ENCODE assay signal across 18 cellular contexts in genomic region chr9:83509372-83509771, GRCh38. TPM values are rescaled to one million over a fixed set of nuclear protein-coding genes. Genes with fewer than 3 reads are reported as not detected.
DNase-seq lines count a peak whose midpoint lies in the region; ATAC-seq and TF ChIP-seq lines count a peak whose summit lies in the region.
"Had no signal": no experiment of that assay in that cellular context is flagged by ENCODE, and none has a peak within 500 bp of the region (broad histone marks: within the 10 kb centered on the region; RNA-seq: fewer than 3 reads in every experiment).

No MANE protein-coding gene starts in this region.

- H3K4me2 ChIP-seq in parathyroid adenoma (ENCODE audit: low read length): peak overlapping the region; percentile 1
- H3K4me2 ChIP-seq: PC-9 had no signal

- DNase-seq in NCI-H1105 treated with DMSO at 0.1 percent for 48 hours (lab: John Stamatoyannopoulos, UW) (peak; percentile 22), NCI-H1105 (lab: John Stamatoyannopoulos, UW) (no peak), adipocyte (ENCODE audit: low read depth) (peak; percentile 58), foreskin fibroblast (peak; percentile 54 to 78), uterus (no peak), midbrain (lab: John Stamatoyannopoulos, UW) (no peak)
- DNase-seq: 8988T; activated naive CD8-positive, alpha-beta T cell treated with anti-CD3 and anti-CD28 coated beads, Interleukin-2, amount 50 U/mL, for 24 hours; activated T-cell treated with anti-CD3 and anti-CD28 coated beads, Interleukin-2, amount 50 U/mL, for 1 hour; Calu3; effector CD8-positive, alpha-beta T cell; left colon; NCI-H2227 treated with DMSO at 0.1 percent for 48 hours; PC-9; spleen; T-helper 1 cell had no signal

- no peak for TF ChIP-seq CTCF in foreskin fibroblast (IDR thresholded peaks at IDR 0.05; ENCODE audit: low read depth, low read length)
- TF ChIP-seq CTCF in parathyroid adenoma (IDR thresholded peaks at IDR 0.05): no peak
- TF ChIP-seq CTCF in uterus (IDR thresholded peaks at IDR 0.05): no peak

- H3K9me3 ChIP-seq in adipocyte (ENCODE audit: control insufficient read depth, low read length) (no peaks in the 10 kb centered on the region), parathyroid adenoma (ENCODE audit: control insufficient read depth, low read length) (no peaks in the 10 kb centered on the region), uterus (no peaks in the 10 kb centered on the region)
- H3K9me3 ChIP-seq: spleen had no signal

- H3K79me2 ChIP-seq in parathyroid adenoma: peaks cover 19% of the 10 kb centered on the region

- no peaks in the 10 kb centered on the region for H3K27me3 ChIP-seq in adipocyte (replicated peaks; ENCODE audit: control insufficient read depth, insufficient read depth, low read length)
- H3K27me3 ChIP-seq in parathyroid adenoma (ENCODE audit: control insufficient read depth, insufficient read depth, low read length): no peaks in the 10 kb centered on the region
- no peaks in the 10 kb centered on the region for H3K27me3 ChIP-seq in uterus
- H3K27me3 ChIP-seq: spleen had no signal

- H3K36me3 ChIP-seq in adipocyte (ENCODE audit: control insufficient read depth, insufficient read depth, low read length, severe bottlenecking): no peaks in the 10 kb centered on the region
- no peaks in the 10 kb centered on the region for H3K36me3 ChIP-seq in parathyroid adenoma (ENCODE audit: control insufficient read depth, insufficient read depth, low read length)
- no peaks in the 10 kb centered on the region for H3K36me3 ChIP-seq in uterus
- H3K36me3 ChIP-seq: spleen had no signal

- ATAC-seq in GM19328 (IDR thresholded peaks at IDR 0.05; ENCODE audit: unreplicated experiment): no peak
- ATAC-seq: activated naive CD8-positive, alpha-beta T cell treated with anti-CD3 and anti-CD28 coated beads, Interleukin-2, amount 50 U/mL, for 24 hours; left colon had no signal

- H3K27ac ChIP-seq in parathyroid adenoma: peak overlapping the region; percentile 56
- no peak overlapping the region for H3K27ac ChIP-seq in uterus
- H3K27ac ChIP-seq: PC-9 had no signal

- TF ChIP-seq POLR2A in uterus (IDR thresholded peaks at IDR 0.05): no peak

- intact Hi-C loops in uterus (cut with DNase I; ENCODE audit: low total_unique reads): no loop called here

- peaks cover 9% of the 10 kb centered on the region for H3K4me1 ChIP-seq in adipocyte (ENCODE audit: control insufficient read depth, insufficient read depth, low read length)
- H3K4me1 ChIP-seq in parathyroid adenoma: peaks cover 35% of the 10 kb centered on the region
- H3K4me1 ChIP-seq in uterus: no peaks in the 10 kb centered on the region

- H3K4me3 ChIP-seq in adipocyte (ENCODE audit: low read length) (peak overlapping the region; percentile 5), foreskin fibroblast (ENCODE audit: low read depth in 1 of 2, low read length in 2 of 2) (no peak overlapping the region), parathyroid adenoma (ENCODE audit: low read depth, low read length) (no peak overlapping the region), uterus (no peak overlapping the region)
- H3K4me3 ChIP-seq: PC-9, spleen had no signal

- no peak overlapping the region for H2AFZ ChIP-seq in parathyroid adenoma
- H2AFZ ChIP-seq: PC-9 had no signal

- H3K9ac ChIP-seq in adipocyte (ENCODE audit: low read length): no peak overlapping the region
- no peak overlapping the region for H3K9ac ChIP-seq in parathyroid adenoma

RNA-seq across cellular contexts. Expression of gene FRMD3, which starts 28.8 kb away (rescaled TPM):
- total RNA-seq in uterus: 10 to 100 TPM in 1 of 4 donors, 1 to 10 TPM in 3; 1.8 to 13.3 (median 3.3) TPM

Comparison
In these comparisons a context has a peak if more than half of its experiments do, and no peak if none do; other contexts are left out.
1. DNase-seq: peak in NCI-H1105 treated with DMSO at 0.1 percent for 48 hours (single experiment), adipocyte (single experiment) and foreskin fibroblast (2 of 2); none in NCI-H1105 (single experiment), uterus (0 of 2) and midbrain (single experiment).